1 cellular context compared by ENCODE assay signal in genomic region chr22:45440688-45441087, GRCh38.
TF ChIP-seq lines count a peak whose summit lies in the region.
"Not testable (repeated sequence)": the region's sequence is repeated elsewhere in the genome, so short reads cannot be mapped to it uniquely, and the experiment has no call there.

No MANE protein-coding gene starts in this region.

TF ChIP-seq in HepG2, 621 proteins besides CTCF, POLR2A, EP300 and RAD21:
- peak; percentile 66; the same call in 1 of the 2 replicates for TF ChIP-seq ZNF317 (CRISPR knock-in tag; IDR thresholded peaks at IDR 0.05)
- TF ChIP-seq LCORL (IDR thresholded peaks at IDR 0.05), result not testable (repeated sequence)
- 0 out of 2 replicates have a peak, but pooled peaks have one; percentile 1 for TF ChIP-seq LCORL (CRISPR knock-in tag; IDR thresholded peaks at IDR 0.05)
TF ChIP-seq in HepG2: peak in this region for 2; not testable (repeated sequence) for 619.
